ENCODE assay signal across 1 cellular context in genomic region chr2:41972179-41972578, GRCh38.
TF ChIP-seq lines count a peak whose summit lies in the region.

No MANE protein-coding gene starts in this region.

TF ChIP-seq in GM23338, 12 proteins besides CTCF, POLR2A, EP300 and RAD21 (continued from another document):
- TF ChIP-seq ZNF462 (CRISPR knock-in tag; IDR thresholded peaks at IDR 0.05) (no peak), REST (IDR thresholded peaks at IDR 0.05; ENCODE audit: unreplicated experiment) (no peak), EZH2phosphoT487 (IDR thresholded peaks at IDR 0.05; ENCODE audit: unreplicated experiment) (no peak), EZH2 (IDR thresholded peaks at IDR 0.05; ENCODE audit: low read depth, unreplicated experiment) (no peak), CREB1 (CRISPR knock-in tag; IDR thresholded peaks at IDR 0.05; ENCODE audit: low read depth) (no peak), ETS1 (IDR thresholded peaks at IDR 0.05) (no peak), NANOG (IDR thresholded peaks at IDR 0.05; ENCODE audit: borderline replicate concordance) (no peak), POLR2AphosphoS5 (IDR thresholded peaks at IDR 0.05; ENCODE audit: low read depth) (no peak), STAT1 (IDR thresholded peaks at IDR 0.05; ENCODE audit: unreplicated experiment) (no peak), JUNB (IDR thresholded peaks at IDR 0.05; ENCODE audit: unreplicated experiment) (no peak), ZNF331 (CRISPR knock-in tag; IDR thresholded peaks at IDR 0.05; ENCODE audit: low read depth) (no peak)
